Comparison of ENCODE assay signal across 10 cellular contexts in the genomic region with DNA sequence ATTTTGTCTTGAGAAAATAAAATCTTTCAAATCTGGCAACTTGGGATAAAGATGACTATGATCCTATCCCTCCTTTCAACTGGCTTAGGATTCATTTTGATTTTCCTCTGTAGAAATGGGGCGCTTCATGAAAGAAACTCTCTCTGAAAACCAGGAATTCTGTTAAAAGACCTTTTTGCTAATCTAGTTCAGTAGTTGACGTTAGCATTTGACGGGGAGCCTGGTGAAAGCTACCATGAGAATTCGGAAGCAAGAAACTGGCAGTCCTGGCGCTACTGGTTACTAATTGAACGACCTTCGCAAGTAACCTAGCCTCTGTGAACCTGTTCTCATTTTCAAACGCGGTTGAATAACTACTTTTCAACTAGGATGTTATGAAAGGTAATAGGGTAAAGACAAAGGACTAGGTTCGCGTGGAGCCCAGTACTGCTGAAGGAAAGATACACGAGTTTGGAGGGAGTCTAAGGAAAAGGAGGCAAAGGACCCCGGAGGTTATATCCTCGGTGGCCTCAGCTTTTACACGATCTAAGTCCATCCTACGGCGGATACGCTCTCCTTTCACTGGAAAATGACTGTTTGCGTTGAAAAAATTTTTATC. TPM values are rescaled to one million over a fixed set of nuclear protein-coding genes. Genes with fewer than 3 reads are reported as not detected.
DNase-seq lines count a peak whose midpoint lies in the region; ATAC-seq, FAIRE-seq and TF ChIP-seq lines count a peak whose summit lies in the region.
"Had no signal": no experiment of that assay in that cellular context is flagged by ENCODE, and none has a peak within 500 bp of the region (broad histone marks: within the 10 kb centered on the region; RNA-seq: fewer than 3 reads in every experiment).

No MANE protein-coding gene starts in this region.

- H3K4me3 Mint-ChIP-seq in naive B cell: peak overlapping the region; percentile 93 to 99 (median 98)

- no peak overlapping the region for H2BK20ac ChIP-seq in H1 (ENCODE audit: low read length)

- H3K56ac ChIP-seq in H1 (replicated peaks; ENCODE audit: insufficient read length, low read depth, low read length): peak overlapping the region; percentile 92

- no peak for TF ChIP-seq POLR2A in H1 (IDR thresholded peaks at IDR 0.05; ENCODE audit: control extremely low read depth in 1 of 2, low read depth in 2 of 2, low read length in 2 of 2)

- peak overlapping the region; percentile 13 for H2BK120ac ChIP-seq in H1 (replicated peaks; ENCODE audit: low read depth, low read length)

- no peak overlapping the region for H2BK15ac ChIP-seq in H1 (ENCODE audit: low read length)

- H3K4me1 Mint-ChIP-seq in naive B cell: peaks cover 9 to 24% (median 23%) of the 10 kb centered on the region in 3 donors

- no peak for TF ChIP-seq CTCF in OCI-LY1 (IDR thresholded peaks at IDR 0.05; ENCODE audit: low read length)
- no peak for TF ChIP-seq CTCF in H1 (IDR thresholded peaks at IDR 0.05; ENCODE audit: control extremely low read depth in 1 of 3, insufficient read depth in 1 of 3, low read depth in 1 of 3, low read length in 3 of 3)

- no peaks in the 10 kb centered on the region for H3K9me3 ChIP-seq in OCI-LY1 (ENCODE audit: low read length)
- H3K9me3 ChIP-seq in H1 (ENCODE audit: insufficient read depth in 2 of 2, low read depth in 1 of 2, low read length in 1 of 2): no peaks in the 10 kb centered on the region

- H3K79me2 ChIP-seq in OCI-LY1 (ENCODE audit: insufficient read depth, low read length): no peaks in the 10 kb centered on the region
- H3K79me2 ChIP-seq in H1 (ENCODE audit: control insufficient read depth in 1 of 2, insufficient read depth in 2 of 2, low read length in 2 of 2): no peaks in the 10 kb centered on the region

- CTCF ChIA-PET in H1 (lab: Charles Lee; ENCODE audit: partially characterized antibody): interaction anchor here (1.0 to 14.4 kb wide), 14 partner anchors 13 to 194 kb away, joined by 3 to 143 read pairs (median 4); a partner anchor contains a TSS

- no peaks in the 10 kb centered on the region for H3F3A ChIP-seq in OCI-LY1 (ENCODE audit: insufficient read depth, low read length)

- H3K4me3 ChIP-seq in OCI-LY1 (ENCODE audit: low read depth, low read length, poor library complexity, severe bottlenecking): peak overlapping the region; percentile 69
- peak overlapping the region; percentile 75 to 87 (median 84) for H3K4me3 ChIP-seq in H1 (ENCODE audit: extremely low read depth in 1 of 4, insufficient read depth in 2 of 4, low read depth in 3 of 4, low read length in 4 of 4)

- H3K23me2 ChIP-seq in H1 (ENCODE audit: low read depth, low read length): peaks cover 2% of the 10 kb centered on the region; the same call in 1 of the 2 replicates

- H2AFZ ChIP-seq in OCI-LY1 (ENCODE audit: low read length) (peak overlapping the region; percentile 17; the same call in 1 of the 2 replicates), H1 (ENCODE audit: low read length) (no peak overlapping the region)

- TF ChIP-seq EP300 in H1 (IDR thresholded peaks at IDR 0.05; ENCODE audit: borderline replicate concordance in 1 of 2, low read depth in 2 of 2, low read length in 2 of 2): no peak

- no peak overlapping the region for H3K14ac ChIP-seq in H1 (ENCODE audit: insufficient read length)

- ATAC-seq in HG02571 (IDR thresholded peaks at IDR 0.05; ENCODE audit: unreplicated experiment): peak; percentile 0
- no peak for ATAC-seq in naive B cell (ENCODE audit: low read depth in 2 of 2)

- H2BK5ac ChIP-seq in H1 (ENCODE audit: low read depth, low read length): peak overlapping the region; percentile 72; the same call in 1 of the 2 replicates

- H3K4me1 ChIP-seq in OCI-LY1 (ENCODE audit: insufficient read depth, low read length, severe bottlenecking) (peaks cover 12% of the 10 kb centered on the region), H1 (replicated peaks in 1 of 4; ENCODE audit: control insufficient read depth in 3 of 4, insufficient read depth in 4 of 4, low read length in 3 of 4) (peaks cover 0 to 13% (median 2%) of the 10 kb centered on the region in 4 experiments; a peak in 4 of 7 replicates)

- peak overlapping the region; percentile 71 for H3K18ac ChIP-seq in H1 (ENCODE audit: extremely low read depth, low read length)

- peak overlapping the region; percentile 32; the same call in 1 of the 2 replicates for H2AK5ac ChIP-seq in H1 (ENCODE audit: low read depth, low read length)

- no peak for TF ChIP-seq RAD21 in H1 (IDR thresholded peaks at IDR 0.05 in 1 of 2, conservative IDR thresholded peaks at IDR 0.05 in 1 of 2; ENCODE audit: low read depth in 2 of 2, low read length in 2 of 2)

- H3K9me3 Mint-ChIP-seq in naive B cell: peaks cover 0 to 5% (median 0%) of the 10 kb centered on the region in 7 donors

- WGBS in H1 (ENCODE audit: extremely low coverage in 1 of 2, insufficient coverage in 1 of 2, insufficient read length in 1 of 2, insufficient replicate concordance in 2 of 2, low coverage in 1 of 2, low lambda C conversion rate in 2 of 2, missing lambda C conversion rate in 1 of 2), 2 experiments: 13% methylated on average over 19 of the region's 19 CpGs; no CpG with 5 or more reads in 1 of the 2 experiments

- H3K27me3 ChIP-seq in OCI-LY1 (ENCODE audit: insufficient read depth, low read length) (no peaks in the 10 kb centered on the region), H1 (replicated peaks in 1 of 4; ENCODE audit: control insufficient read depth in 3 of 4, extremely low read depth in 1 of 4, insufficient read depth in 3 of 4, low read length in 3 of 4) (no peaks in the 10 kb centered on the region)

- H3K79me1 ChIP-seq in H1 (ENCODE audit: low read depth, low read length): no peaks in the 10 kb centered on the region; the same call in 1 of the 2 replicates

- peak overlapping the region; percentile 95 to 99 (median 98) for H3K27ac Mint-ChIP-seq in naive B cell

- H4K5ac ChIP-seq in H1 (ENCODE audit: insufficient read length, low read depth, low read length): peak overlapping the region; percentile 84

- peaks cover 6% of the 10 kb centered on the region; the same call in 1 of the 2 replicates for H3K36me3 ChIP-seq in OCI-LY1 (ENCODE audit: insufficient read depth, low read length)
- peaks cover 0 to 3% (median 0%) of the 10 kb centered on the region in 4 experiments; a peak in 2 of 8 replicates for H3K36me3 ChIP-seq in H1 (ENCODE audit: control insufficient read depth in 2 of 4, insufficient read depth in 4 of 4, low read length in 3 of 4)

- H4K91ac ChIP-seq in H1 (replicated peaks; ENCODE audit: insufficient read length, low read length): peak overlapping the region; percentile 82

- H3K4me2 ChIP-seq in OCI-LY1 (ENCODE audit: low read length) (peak overlapping the region; percentile 83), H1 (ENCODE audit: insufficient read depth in 1 of 2, low read depth in 2 of 2, low read length in 2 of 2) (peak overlapping the region; percentile 84 to 88)

- H3K9ac ChIP-seq in OCI-LY1 (ENCODE audit: low read length): peak overlapping the region; percentile 75
- peak overlapping the region; percentile 64 to 79 (median 72) for H3K9ac ChIP-seq in H1 (replicated peaks in 1 of 4; ENCODE audit: extremely low read depth in 1 of 4, low read depth in 3 of 4, low read length in 3 of 4)

- no peak for FAIRE-seq in H1 (lab: Jason Lieb, UNC)
- FAIRE-seq: A204.1 had no signal

- H3K23ac ChIP-seq in H1 (ENCODE audit: insufficient read length): no peak overlapping the region

- H4K20me1 ChIP-seq in OCI-LY1 (ENCODE audit: insufficient read depth, low read length): no peaks in the 10 kb centered on the region
- H4K20me1 ChIP-seq in H1 (replicated peaks in 1 of 2; ENCODE audit: control insufficient read depth in 1 of 2, insufficient read depth in 2 of 2, low read length in 2 of 2): no peaks in the 10 kb centered on the region

- POLR2A ChIA-PET in H1 (lab: Charles Lee; ENCODE audit: partially characterized antibody): interaction anchor here (0.8 to 13.4 kb wide), 19 partner anchors 9 to 99 kb away, joined by 3 to 127 read pairs (median 6); a partner anchor contains a TSS

- no peaks in the 10 kb centered on the region for H3K9me2 ChIP-seq in OCI-LY1 (ENCODE audit: low read depth, low read length)

- DNase-seq in DMS79 treated with DMSO at 0.1 percent for 48 hours (lab: John Stamatoyannopoulos, UW) (peak; percentile 31), DMS79 (lab: John Stamatoyannopoulos, UW) (no peak), H1 (ENCODE audit: low read depth in 1 of 2, low spot score in 2 of 2) (no peak), naive B cell (no peak), occipital lobe (lab: John Stamatoyannopoulos, UW) (no peak)
- no peak for DNase-seq in stimulated activated CD8-positive, alpha-beta memory T cell treated with anti-CD3 and anti-CD28 coated beads, Interleukin-4, amount 100 ng/mL, for 48 hours

- peak overlapping the region; percentile 36 for H3K4ac ChIP-seq in H1 (replicated peaks; ENCODE audit: insufficient read length, low read depth, low read length)

- H2BK12ac ChIP-seq in H1 (ENCODE audit: low read depth, low read length): no peak overlapping the region

- H3K27ac ChIP-seq in OCI-LY1 (ENCODE audit: low read depth, low read length, poor library complexity, severe bottlenecking): peak overlapping the region; percentile 70
- peak overlapping the region; percentile 70 for H3K27ac ChIP-seq in H1 (ENCODE audit: low read depth, low read length)

- peak overlapping the region; percentile 95 for H4K8ac ChIP-seq in H1 (ENCODE audit: extremely low read depth, insufficient read depth, low read length)

- peaks cover 10 to 17% of the 10 kb centered on the region in 2 donors for H3K36me3 Mint-ChIP-seq in naive B cell

- H3K27me3 Mint-ChIP-seq in naive B cell: peaks cover 12 to 36% (median 22%) of the 10 kb centered on the region in 3 donors

RNA-seq across cellular contexts. Expression of a gene that starts 0.6 kb away (rescaled TPM):
- 24.1 and 29.6 TPM in 2 replicates for total RNA-seq in H1 (2021; fragmentation: NEBNext Ultra II Directional; extraction: Animal tissue kit (Norgen Biotek cat#: 25700))
- polyA plus RNA-seq in H1 (2011; rRNA removed): 18.5 and 26.5 TPM in 2 replicates
- polyA plus RNA-seq in H1 (2011; cell fraction: cytosol; rRNA removed): 15.8 TPM
- polyA plus RNA-seq in H1 (2011; cell fraction: nucleus; rRNA removed): 164 TPM
- polyA plus RNA-seq in H1 (2012, experiment 1 of 2): 17.0 to 28.8 TPM (median 24.2 TPM) in 4 replicates
- polyA plus RNA-seq in H1 (2012, experiment 2 of 2): 20.6 TPM
- polyA plus RNA-seq in H1 (2013, experiment 1 of 2): 15.3 TPM
- polyA plus RNA-seq in H1 (2013, experiment 2 of 2): 13.6 TPM
- 24.4 and 24.9 TPM in 2 replicates for polyA minus RNA-seq in H1 (2011; rRNA and poly(A)+ RNA removed)
- polyA minus RNA-seq in H1 (2011; cell fraction: cytosol; rRNA and poly(A)+ RNA removed): 20.9 TPM
- 35.4 TPM for polyA minus RNA-seq in H1 (2011; cell fraction: nucleus; rRNA and poly(A)+ RNA removed)
- 10 to 100 TPM; 11.5 to 16.0 (median 13.5) TPM for polyA plus RNA-seq in naive B cell (ENCODE audit: low read depth in 6 of 6)
- total RNA-seq in occipital lobe: 14.7 TPM

RNA-seq across cellular contexts. Expression of a gene that starts 24.9 kb away (rescaled TPM):
- total RNA-seq in H1 (2021; fragmentation: NEBNext Ultra II Directional; extraction: Animal tissue kit (Norgen Biotek cat#: 25700)): 0.65 and 0.73 TPM in 2 replicates
- polyA plus RNA-seq in H1 (2011; rRNA removed) (2.7 and 4.3 TPM in 2 replicates), naive B cell (ENCODE audit: low read depth in 6 of 6) (not detected)
- polyA plus RNA-seq in H1 (2011; cell fraction: cytosol; rRNA removed): 3.2 TPM
- polyA plus RNA-seq in H1 (2011; cell fraction: nucleus; rRNA removed): 11.1 TPM
- 0.77 to 3.2 TPM (median 2.1 TPM) in 4 replicates for polyA plus RNA-seq in H1 (2012, experiment 1 of 2)
- 0.54 TPM for polyA plus RNA-seq in H1 (2012, experiment 2 of 2)
- polyA plus RNA-seq in H1 (2013, experiment 1 of 2): 0.61 TPM
- polyA plus RNA-seq in H1 (2013, experiment 2 of 2): 0.57 TPM
- 0.22 and 0.41 TPM in 2 replicates for polyA minus RNA-seq in H1 (2011; rRNA and poly(A)+ RNA removed)
- polyA minus RNA-seq in H1 (2011; cell fraction: cytosol; rRNA and poly(A)+ RNA removed): not detected
- polyA minus RNA-seq in H1 (2011; cell fraction: nucleus; rRNA and poly(A)+ RNA removed): 1.1 TPM
- not detected for total RNA-seq in occipital lobe
- total RNA-seq: dermis microvascular lymphatic vessel endothelial cell had no signal

RNA-seq across cellular contexts. Expression of a gene that starts 25.7 kb away (rescaled TPM):
- total RNA-seq in H1 (2021; fragmentation: NEBNext Ultra II Directional; extraction: Animal tissue kit (Norgen Biotek cat#: 25700)): 127 and 135 TPM in 2 replicates
- polyA plus RNA-seq in H1 (2011; rRNA removed) (116 and 205 TPM in 2 replicates), naive B cell (ENCODE audit: low read depth in 6 of 6) (not detected)
- 171 TPM for polyA plus RNA-seq in H1 (2011; cell fraction: cytosol; rRNA removed)
- 776 TPM for polyA plus RNA-seq in H1 (2011; cell fraction: nucleus; rRNA removed)
- polyA plus RNA-seq in H1 (2012, experiment 1 of 2): 105 to 168 TPM (median 164 TPM) in 4 replicates
- polyA plus RNA-seq in H1 (2012, experiment 2 of 2): 108 TPM
- 76.8 TPM for polyA plus RNA-seq in H1 (2013, experiment 1 of 2)
- 67.6 TPM for polyA plus RNA-seq in H1 (2013, experiment 2 of 2)
- 64.9 and 94.5 TPM in 2 replicates for polyA minus RNA-seq in H1 (2011; rRNA and poly(A)+ RNA removed)
- 91.4 TPM for polyA minus RNA-seq in H1 (2011; cell fraction: cytosol; rRNA and poly(A)+ RNA removed)
- 160 TPM for polyA minus RNA-seq in H1 (2011; cell fraction: nucleus; rRNA and poly(A)+ RNA removed)
- total RNA-seq in occipital lobe: 39.9 TPM

RNA-seq across cellular contexts. Expression of a gene that starts 30.4 kb away (rescaled TPM):
- total RNA-seq in H1 (2021; fragmentation: NEBNext Ultra II Directional; extraction: Animal tissue kit (Norgen Biotek cat#: 25700)): 6.5 and 7.4 TPM in 2 replicates
- polyA plus RNA-seq in H1 (2011; rRNA removed): 4.8 and 8.2 TPM in 2 replicates
- 5.4 TPM for polyA plus RNA-seq in H1 (2011; cell fraction: cytosol; rRNA removed)
- polyA plus RNA-seq in H1 (2011; cell fraction: nucleus; rRNA removed): 37.1 TPM
- 5.8 to 8.2 TPM (median 6.5 TPM) in 4 replicates for polyA plus RNA-seq in H1 (2012, experiment 1 of 2)
- 4.7 TPM for polyA plus RNA-seq in H1 (2012, experiment 2 of 2)
- 4.7 TPM for polyA plus RNA-seq in H1 (2013, experiment 1 of 2)
- polyA plus RNA-seq in H1 (2013, experiment 2 of 2): 4.8 TPM
- polyA minus RNA-seq in H1 (2011; rRNA and poly(A)+ RNA removed): 2.8 and 5.1 TPM in 2 replicates
- 4.6 TPM for polyA minus RNA-seq in H1 (2011; cell fraction: cytosol; rRNA and poly(A)+ RNA removed)
- polyA minus RNA-seq in H1 (2011; cell fraction: nucleus; rRNA and poly(A)+ RNA removed): 9.8 TPM
- not detected for polyA plus RNA-seq in naive B cell (ENCODE audit: low read depth in 6 of 6)
- total RNA-seq in occipital lobe: 32.1 TPM

RNA-seq across cellular contexts. Expression of a gene that starts 53.2 kb away (rescaled TPM):
- 10.2 and 11.0 TPM in 2 replicates for total RNA-seq in H1 (2021; fragmentation: NEBNext Ultra II Directional; extraction: Animal tissue kit (Norgen Biotek cat#: 25700))
- polyA plus RNA-seq in H1 (2011; rRNA removed): 10.4 and 15.4 TPM in 2 replicates
- polyA plus RNA-seq in H1 (2011; cell fraction: cytosol; rRNA removed): 10.0 TPM
- 19.0 TPM for polyA plus RNA-seq in H1 (2011; cell fraction: nucleus; rRNA removed)
- 7.6 to 11.7 TPM (median 9.4 TPM) in 4 replicates for polyA plus RNA-seq in H1 (2012, experiment 1 of 2)
- 13.6 TPM for polyA plus RNA-seq in H1 (2012, experiment 2 of 2)
- 8.4 TPM for polyA plus RNA-seq in H1 (2013, experiment 1 of 2)
- polyA plus RNA-seq in H1 (2013, experiment 2 of 2): 8.2 TPM
- polyA minus RNA-seq in H1 (2011; rRNA and poly(A)+ RNA removed): 4.3 and 6.1 TPM in 2 replicates
- polyA minus RNA-seq in H1 (2011; cell fraction: cytosol; rRNA and poly(A)+ RNA removed): 7.5 TPM
- 5.6 TPM for polyA minus RNA-seq in H1 (2011; cell fraction: nucleus; rRNA and poly(A)+ RNA removed)
- polyA plus RNA-seq in naive B cell (ENCODE audit: low read depth in 6 of 6): 1 to 10 TPM in 1 of 6 donors, not detected in 5; 1.2 TPM
- total RNA-seq in occipital lobe: 14.0 TPM
- total RNA-seq: dermis microvascular lymphatic vessel endothelial cell had no signal
